1 cellular context compared by ENCODE assay signal in genomic region chr11:7671347-7671746, GRCh38.
TF ChIP-seq lines count a peak whose summit lies in the region.

No MANE protein-coding gene starts in this region.

TF ChIP-seq in HepG2, 621 proteins besides CTCF, POLR2A, EP300 and RAD21:
- no peak for TF ChIP-seq SAFB2 (CRISPR knock-in tag; IDR thresholded peaks at IDR 0.05; ENCODE audit: borderline replicate concordance, low read depth)
- TF ChIP-seq MTA1 (CRISPR knock-in tag; IDR thresholded peaks at IDR 0.05; ENCODE audit: borderline replicate concordance), result no peak
- no peak for TF ChIP-seq ZNF367 (CRISPR knock-in tag; IDR thresholded peaks at IDR 0.05; ENCODE audit: borderline replicate concordance)
